13 cellular contexts compared by ENCODE assay signal in the genomic region with DNA sequence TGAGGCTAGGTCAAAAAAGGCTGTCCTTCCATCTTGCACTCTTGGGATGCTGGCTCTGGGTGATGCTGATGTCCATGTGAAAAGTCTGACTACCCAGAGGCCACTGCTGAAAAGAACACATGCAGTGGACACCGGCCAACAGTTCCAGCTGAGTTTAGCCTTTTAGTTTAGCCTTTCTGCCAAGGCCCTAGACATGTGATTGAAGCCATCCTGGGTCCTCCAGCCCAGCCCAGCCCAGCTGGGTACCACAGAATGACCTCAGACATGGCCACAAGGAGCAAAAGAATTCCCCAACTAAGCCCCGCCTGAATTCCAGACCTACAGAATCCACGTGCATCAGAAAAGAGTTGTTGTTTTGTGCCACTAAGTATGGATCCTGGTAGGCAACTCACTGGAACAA. TPM values are rescaled to one million over a fixed set of nuclear protein-coding genes. Genes with fewer than 3 reads are reported as not detected.
DNase-seq lines count a peak whose midpoint lies in the region; ATAC-seq, FAIRE-seq and TF ChIP-seq lines count a peak whose summit lies in the region.
"Had no signal": no experiment of that assay in that cellular context is flagged by ENCODE, and none has a peak within 500 bp of the region (broad histone marks: within the 10 kb centered on the region; RNA-seq: fewer than 3 reads in every experiment).

No MANE protein-coding gene starts in this region.

- DNase-seq in Caki2 (ENCODE audit: low read depth) (peak; percentile 56), RCC 7860 (ENCODE audit: low spot score) (peak; percentile 24), fibroblast of the aortic adventitia (ENCODE audit: low read depth) (peak; percentile 88), ovary (peak in 4 of 5 donors; percentile 43 to 69 (median 63)), nephron progenitor cell (no peak), neural progenitor cell (ENCODE audit: low spot score) (no peak)
- DNase-seq: activated CD4-positive, CD25-positive, alpha-beta regulatory T cell treated with anti-CD3 and anti-CD28 coated beads, Interleukin-2, amount 50 U/mL, for 72 hours; Kasumi-1; stimulated activated CD8-positive, alpha-beta memory T cell treated with anti-CD3 and anti-CD28 coated beads, Interleukin-4, amount 100 ng/mL, for 48 hours had no signal

- H3K27ac ChIP-seq in ovary (no peak overlapping the region), neural progenitor cell (no peak overlapping the region)
- H3K27ac ChIP-seq: body of pancreas had no signal

- peaks cover 2% of the 10 kb centered on the region for H3K4me1 ChIP-seq in ovary (ENCODE audit: insufficient read depth)
- H3K4me1 ChIP-seq in neural progenitor cell = no peaks in the 10 kb centered on the region

- H3K36me3 ChIP-seq in ovary = no peaks in the 10 kb centered on the region
- no peaks in the 10 kb centered on the region for H3K36me3 ChIP-seq in neural progenitor cell

- TF ChIP-seq POLR2A in ovary (IDR thresholded peaks at IDR 0.05) = no peak

- no peak for TF ChIP-seq CTCF in fibroblast of the aortic adventitia (IDR thresholded peaks at IDR 0.05; ENCODE audit: insufficient read depth, low read length)
- TF ChIP-seq CTCF in ovary (IDR thresholded peaks at IDR 0.05) = no peak
- no peak for TF ChIP-seq CTCF in nephron progenitor cell (IDR thresholded peaks at IDR 0.05)
- no peak for TF ChIP-seq CTCF in neural progenitor cell (IDR thresholded peaks at IDR 0.05)

- in situ Hi-C loops in Caki2 (cut with HindIII; ENCODE audit: low pct_unique_long_range_greater_than_20kb, low sequenced_read_pairs) = no loop called here

- intact Hi-C loops in ovary (cut with DNase I) = no loop called here

- ATAC-seq in GM19397 (IDR thresholded peaks at IDR 0.05; ENCODE audit: unreplicated experiment) (no peak), GM21367 (IDR thresholded peaks at IDR 0.05; ENCODE audit: unreplicated experiment) (no peak)
- ATAC-seq: body of pancreas had no signal

- no peaks in the 10 kb centered on the region for H3F3A ChIP-seq in neural progenitor cell (ENCODE audit: low read depth)

- no peaks in the 10 kb centered on the region for H3K4me1 Mint-ChIP-seq in nephron progenitor cell
- peaks cover 3% of the 10 kb centered on the region for H3K4me1 Mint-ChIP-seq in neural progenitor cell

- no peak overlapping the region for H3K9ac ChIP-seq in neural progenitor cell

- FAIRE-seq in RCC 7860 (lab: Jason Lieb, UNC) = no peak

- H3K9me3 Mint-ChIP-seq in nephron progenitor cell = no peaks in the 10 kb centered on the region
- H3K9me3 Mint-ChIP-seq in neural progenitor cell = no peaks in the 10 kb centered on the region

- WGBS in ovary, 3 donors = 34 to 57% (median 41%) methylated on average over 3 of the region's 3 CpGs

- H3K27me3 Mint-ChIP-seq in nephron progenitor cell (ENCODE audit: low read depth, poor library complexity) (peaks cover 24% of the 10 kb centered on the region), neural progenitor cell (ENCODE audit: insufficient read depth, low read depth) (peaks cover 2% of the 10 kb centered on the region)

- H3K4me2 ChIP-seq in neural progenitor cell = no peak overlapping the region

- no peak overlapping the region for H2AFZ ChIP-seq in neural progenitor cell (replicated peaks)

- H3K27me3 ChIP-seq in ovary = no peaks in the 10 kb centered on the region
- H3K27me3 ChIP-seq in neural progenitor cell = peaks cover 16% of the 10 kb centered on the region
- H3K27me3 ChIP-seq: body of pancreas had no signal

- no peaks in the 10 kb centered on the region for H3K79me2 ChIP-seq in neural progenitor cell (ENCODE audit: low read depth)

- H3K4me3 Mint-ChIP-seq in nephron progenitor cell (no peak overlapping the region), neural progenitor cell (no peak overlapping the region)

- no peaks in the 10 kb centered on the region for H3K9me3 ChIP-seq in ovary
- no peaks in the 10 kb centered on the region for H3K9me3 ChIP-seq in neural progenitor cell (ENCODE audit: low read depth)
- H3K9me3 ChIP-seq: body of pancreas had no signal

- no peaks in the 10 kb centered on the region for H3K36me3 Mint-ChIP-seq in nephron progenitor cell (ENCODE audit: low read depth)
- H3K36me3 Mint-ChIP-seq in neural progenitor cell = no peaks in the 10 kb centered on the region

- no peaks in the 10 kb centered on the region for H4K20me1 ChIP-seq in neural progenitor cell (ENCODE audit: low read depth)

- H3K4me3 ChIP-seq in fibroblast of the aortic adventitia (ENCODE audit: low read depth, low read length) (no peak overlapping the region), ovary (no peak overlapping the region), neural progenitor cell (no peak overlapping the region)
- H3K4me3 ChIP-seq: body of pancreas had no signal

- H3K27ac Mint-ChIP-seq in nephron progenitor cell (no peak overlapping the region), neural progenitor cell (no peak overlapping the region)

- no peak for TF ChIP-seq EP300 in ovary (IDR thresholded peaks at IDR 0.05)

RNA-seq across cellular contexts. Expression of gene PIGT, which starts 17.4 kb away (rescaled TPM):
- 66.4 and 89.4 TPM in 2 replicates for total RNA-seq in Caki2 (2014; rRNA removed; shearing (Covaris generic); ENCODE audit: low replicate concordance)
- total RNA-seq in fibroblast of the aortic adventitia (ENCODE audit: low replicate concordance) = 19.9 and 67.4 TPM in 2 replicates
- 10 to 100 TPM; 30.0 to 84.2 (median 69.3) TPM for total RNA-seq in ovary
- 100 to 1,000 TPM in 1 of 2 donors, 10 to 100 TPM in 1; 68.1 to 172 TPM for polyA plus RNA-seq in ovary
- 24.5 and 57.3 TPM in 2 replicates for total RNA-seq in neural progenitor cell (ENCODE audit: low replicate concordance)

RNA-seq across cellular contexts. Expression of gene DBNDD2, which starts 25.2 kb away (rescaled TPM):
- total RNA-seq in Caki2 (2014; rRNA removed; shearing (Covaris generic); ENCODE audit: low replicate concordance) = 2.5 and 21.5 TPM in 2 replicates
- 1.3 and 4.6 TPM in 2 replicates for total RNA-seq in fibroblast of the aortic adventitia (ENCODE audit: low replicate concordance)
- total RNA-seq in ovary = 10 to 100 TPM; 18.4 to 51.3 (median 31.6) TPM
- 10 to 100 TPM; 36.1 to 63.2 TPM for polyA plus RNA-seq in ovary
- total RNA-seq in neural progenitor cell (ENCODE audit: low replicate concordance) = 10.2 and 15.1 TPM in 2 replicates

RNA-seq across cellular contexts. Expression of gene WFDC2, which starts 36.2 kb away (rescaled TPM):
- not detected in 2 replicates for total RNA-seq in Caki2 (2014; rRNA removed; shearing (Covaris generic); ENCODE audit: low replicate concordance)
- total RNA-seq in fibroblast of the aortic adventitia (ENCODE audit: low replicate concordance) = not detected in 2 replicates
- total RNA-seq in ovary = 100 to 1,000 TPM in 1 of 7 donors, 10 to 100 TPM in 4, 1 to 10 TPM in 2; 1.2 to 246 (median 18.9) TPM
- polyA plus RNA-seq in ovary = 1 to 10 TPM; 2.9 to 9.6 TPM
- total RNA-seq in neural progenitor cell (ENCODE audit: low replicate concordance) = 2.7 and 5.8 TPM in 2 replicates
- total RNA-seq: Daoy had no signal

RNA-seq across cellular contexts. Expression of gene TP53TG5, which starts 55.2 kb away (rescaled TPM):
- total RNA-seq in Caki2 (2014; rRNA removed; shearing (Covaris generic); ENCODE audit: low replicate concordance) = not detected in 2 replicates
- total RNA-seq in fibroblast of the aortic adventitia (ENCODE audit: low replicate concordance) = 0.09 TPM in 1 of 2 replicates, not detected in the other
- total RNA-seq in ovary = under 1 TPM in 2 of 7 donors, not detected in 5; 0.42 to 0.89 TPM
- polyA plus RNA-seq in ovary = under 1 TPM in 1 of 2 donors, not detected in 1; 0.02 TPM
- 0.06 TPM in 1 of 2 replicates, not detected in the other for total RNA-seq in neural progenitor cell (ENCODE audit: low replicate concordance)
- total RNA-seq: body of pancreas, Daoy had no signal

Comparison
In these comparisons a context has a peak if more than half of its experiments do, and no peak if none do; other contexts are left out.
1. DNase-seq: peak in Caki2 (single experiment), RCC 7860 (single experiment), fibroblast of the aortic adventitia (single experiment) and ovary (4 of 5); none in nephron progenitor cell (single experiment) and neural progenitor cell (single experiment).